Comparison of ENCODE assay signal across 14 cellular contexts in the genomic region with DNA sequence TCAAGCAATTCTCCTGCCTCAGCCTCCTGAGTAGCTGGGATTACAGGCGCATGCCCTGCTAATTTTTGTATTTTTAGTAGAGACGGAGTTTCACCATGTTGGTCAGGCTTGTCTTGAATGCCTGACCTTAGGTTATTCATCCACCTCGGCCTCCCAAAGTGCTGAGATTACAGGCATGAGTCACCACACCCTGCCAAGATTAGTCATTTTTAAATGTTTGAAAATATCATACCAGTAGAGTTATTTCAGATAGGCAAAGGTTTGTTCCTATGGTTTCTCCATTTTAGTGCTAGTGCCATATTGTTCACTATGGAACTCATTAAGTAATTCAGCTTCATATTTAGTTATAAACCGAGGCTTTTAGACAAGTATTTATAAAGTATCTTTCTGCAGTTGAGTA. TPM values are rescaled to one million over a fixed set of nuclear protein-coding genes. Genes with fewer than 3 reads are reported as not detected.
A peak's percentile ranks its signal among the peaks of the same experiment; 100 is the strongest.
DNase-seq lines count a peak whose midpoint lies in the region; ATAC-seq and TF ChIP-seq lines count a peak whose summit lies in the region.
"Had no signal": no experiment of that assay in that cellular context is flagged by ENCODE, and none has a peak within 500 bp of the region (broad histone marks: within the 10 kb centered on the region; RNA-seq: fewer than 3 reads in every experiment).

No MANE protein-coding gene starts in this region.

- H3K9me3 ChIP-seq in AG04450 (ENCODE audit: control insufficient read depth, insufficient read depth, low read length): peaks cover 3% of the 10 kb centered on the region
- H3K9me3 ChIP-seq: esophagus muscularis mucosa had no signal

- DNase-seq in AG04450 (ENCODE audit: low read depth, low spot score) (peak; percentile 50), HS-27A (ENCODE audit: low read depth) (peak; percentile 40), amniotic epithelial cell (ENCODE audit: low read depth) (peak; percentile 90), glomerular visceral epithelial cell (ENCODE audit: extremely low spot score) (peak; percentile 71), GM19238 (ENCODE audit: insufficient read length, low spot score) (no peak), lower leg skin (ENCODE audit: low spot score in 2 of 2) (no peak)
- DNase-seq in activated CD4-positive, alpha-beta T cell treated with anti-CD3 and anti-CD28 coated beads for 4 hours: no peak
- DNase-seq: DMS79 treated with DMSO at 0.1 percent for 48 hours, left cardiac atrium, NCI-H1417, NCI-H526 treated with DMSO at 0.1 percent for 48 hours had no signal

- H3K4me3 ChIP-seq in AG04450 (ENCODE audit: low read depth, low read length) (no peak overlapping the region), lower leg skin (ENCODE audit: low read depth, poor library complexity, severe bottlenecking) (no peak overlapping the region)
- H3K4me3 ChIP-seq: esophagus muscularis mucosa had no signal

- ATAC-seq in GM19328 (IDR thresholded peaks at IDR 0.05; ENCODE audit: unreplicated experiment): no peak
- ATAC-seq: natural killer cell treated with Interleukin-12 subunit alpha and Interleukin-12 subunit beta and Interleukin-15 and Interleukin-18, amount 100 ng/mL, for 72 hours had no signal

- TF ChIP-seq POLR2A in lower leg skin (IDR thresholded peaks at IDR 0.05): no peak

- H3K27ac ChIP-seq in AG04450 (ENCODE audit: low read depth, low read length): peak overlapping the region; percentile 49
- H3K27ac ChIP-seq: esophagus muscularis mucosa had no signal

- TF ChIP-seq CTCF in AG04450 (IDR thresholded peaks at IDR 0.05; ENCODE audit: low read depth, low read length): no peak
- TF ChIP-seq CTCF in lower leg skin (IDR thresholded peaks at IDR 0.05): no peak

- CTCF ChIA-PET in AG04450 (lab: Charles Lee): interaction anchor here (1.3 kb wide), 1 partner anchor 10 kb away, joined by 3 read pairs; no protein-coding TSS in a partner anchor

- WGBS in lower leg skin, 2 donors: 88 to 89% methylated on average over 4 of the region's 4 CpGs

- POLR2A ChIA-PET in AG04450 (lab: Yijun Ruan, JAX): no interaction called here

- intact Hi-C loops in lower leg skin (cut with DNase I; ENCODE audit: low total_unique reads): no loop called here

- H3K27me3 ChIP-seq in AG04450 (ENCODE audit: control insufficient read depth, insufficient read depth, low read length): no peaks in the 10 kb centered on the region
- H3K27me3 ChIP-seq: esophagus muscularis mucosa had no signal

RNA-seq across cellular contexts. Expression of a gene that starts 52.3 kb away (rescaled TPM):
- 16.9 and 23.8 TPM in 2 replicates for polyA plus RNA-seq in AG04450 (2011; rRNA removed)
- polyA minus RNA-seq in AG04450 (2011; rRNA and poly(A)+ RNA removed): 10.3 and 17.0 TPM in 2 replicates
- 10 to 100 TPM; 10.0 to 21.4 (median 18.4) TPM for total RNA-seq in lower leg skin

Comparison
In these comparisons a context has a peak if more than half of its experiments do, and no peak if none do; other contexts are left out.
1. DNase-seq: peak in AG04450 (single experiment), HS-27A (single experiment), amniotic epithelial cell (single experiment) and glomerular visceral epithelial cell (single experiment); none in GM19238 (single experiment), activated CD4-positive, alpha-beta T cell treated with anti-CD3 and anti-CD28 coated beads for 4 hours (0 of 2) and lower leg skin (0 of 2).